Comparison of ENCODE assay signal across 1 cellular context in genomic region chr1:15417365-15417934, GRCh38.
TF ChIP-seq lines count a peak whose summit lies in the region.

No MANE protein-coding gene starts in this region.

TF ChIP-seq in GM12878, 131 proteins besides CTCF, POLR2A, EP300 and RAD21 (continued from another document):
- peak; percentile 91; the same call in 1 of the 2 replicates for TF ChIP-seq MTA3 (IDR thresholded peaks at IDR 0.05; ENCODE audit: borderline replicate concordance, low read length)
- no peak for TF ChIP-seq CUX1 (IDR thresholded peaks at IDR 0.05; ENCODE audit: insufficient replicate concordance, low read depth, low read length)
- TF ChIP-seq MEF2B (IDR thresholded peaks at IDR 0.05; ENCODE audit: partially characterized antibody, poor library complexity, severe bottlenecking), result peak; percentile 23
- TF ChIP-seq CREM (IDR thresholded peaks at IDR 0.05; ENCODE audit: low read depth), result peak; percentile 68
- no peak for TF ChIP-seq CEBPB (IDR thresholded peaks at IDR 0.05; ENCODE audit: borderline replicate concordance in 1 of 2, low read depth in 2 of 2, low read length in 2 of 2)
- TF ChIP-seq KDM1A (IDR thresholded peaks at IDR 0.05; ENCODE audit: borderline replicate concordance), result no peak
- no peak for TF ChIP-seq SP1 (IDR thresholded peaks at IDR 0.05; ENCODE audit: low read depth, low read length)
- 0 out of 2 replicates have a peak, but pooled peaks have one; percentile 19 for TF ChIP-seq ZNF384 (IDR thresholded peaks at IDR 0.05; ENCODE audit: borderline replicate concordance, low read depth, low read length)
- TF ChIP-seq DPF2 (IDR thresholded peaks at IDR 0.05), result peak; percentile 92
- TF ChIP-seq SRF (IDR thresholded peaks at IDR 0.05; ENCODE audit: low read depth in 2 of 2, low read length in 2 of 2), result peak in 1 of 2 experiments; percentile 62; a peak in 1 of 4 replicates
- TF ChIP-seq WRNIP1 (IDR thresholded peaks at IDR 0.05; ENCODE audit: borderline replicate concordance, low read depth, low read length), result 0 out of 2 replicates have a peak, but pooled peaks have one; percentile 19
- TF ChIP-seq EGR1 (IDR thresholded peaks at IDR 0.05; ENCODE audit: borderline replicate concordance in 1 of 2, low read depth in 2 of 2, low read length in 2 of 2), result peak in 1 of 2 experiments; percentile 67; a peak in 1 of 3 replicates
- peak; percentile 57; the same call in 1 of the 2 replicates for TF ChIP-seq FOXM1 (IDR thresholded peaks at IDR 0.05; ENCODE audit: low read depth, low read length)
- TF ChIP-seq SREBF2 (IDR thresholded peaks at IDR 0.05; ENCODE audit: low read length), result no peak
- peak; percentile 87 for TF ChIP-seq SPI1 (IDR thresholded peaks at IDR 0.05; ENCODE audit: borderline replicate concordance, insufficient read depth, low read depth, low read length)
- TF ChIP-seq NFIC (IDR thresholded peaks at IDR 0.05; ENCODE audit: low read depth, low read length), result peak; percentile 77
- peak; percentile 25; the same call in 1 of the 2 replicates for TF ChIP-seq CBFB (IDR thresholded peaks at IDR 0.05; ENCODE audit: low read depth)
- peak; percentile 91 for TF ChIP-seq IRF4 (IDR thresholded peaks at IDR 0.05; ENCODE audit: low read depth, low read length)
- TF ChIP-seq TCF3 (IDR thresholded peaks at IDR 0.05; ENCODE audit: borderline replicate concordance, insufficient read depth, low read depth, low read length), result 0 out of 2 replicates have a peak, but pooled peaks have one; percentile 59
- TF ChIP-seq ZNF687 (IDR thresholded peaks at IDR 0.05), result no peak
- no peak for TF ChIP-seq SMAD5 (IDR thresholded peaks at IDR 0.05; ENCODE audit: low read depth)
- no peak for TF ChIP-seq POLR2AphosphoS2 (IDR thresholded peaks at IDR 0.05; ENCODE audit: low read depth, low read length)
